Comparison of ENCODE assay signal across 12 cellular contexts in the genomic region with DNA sequence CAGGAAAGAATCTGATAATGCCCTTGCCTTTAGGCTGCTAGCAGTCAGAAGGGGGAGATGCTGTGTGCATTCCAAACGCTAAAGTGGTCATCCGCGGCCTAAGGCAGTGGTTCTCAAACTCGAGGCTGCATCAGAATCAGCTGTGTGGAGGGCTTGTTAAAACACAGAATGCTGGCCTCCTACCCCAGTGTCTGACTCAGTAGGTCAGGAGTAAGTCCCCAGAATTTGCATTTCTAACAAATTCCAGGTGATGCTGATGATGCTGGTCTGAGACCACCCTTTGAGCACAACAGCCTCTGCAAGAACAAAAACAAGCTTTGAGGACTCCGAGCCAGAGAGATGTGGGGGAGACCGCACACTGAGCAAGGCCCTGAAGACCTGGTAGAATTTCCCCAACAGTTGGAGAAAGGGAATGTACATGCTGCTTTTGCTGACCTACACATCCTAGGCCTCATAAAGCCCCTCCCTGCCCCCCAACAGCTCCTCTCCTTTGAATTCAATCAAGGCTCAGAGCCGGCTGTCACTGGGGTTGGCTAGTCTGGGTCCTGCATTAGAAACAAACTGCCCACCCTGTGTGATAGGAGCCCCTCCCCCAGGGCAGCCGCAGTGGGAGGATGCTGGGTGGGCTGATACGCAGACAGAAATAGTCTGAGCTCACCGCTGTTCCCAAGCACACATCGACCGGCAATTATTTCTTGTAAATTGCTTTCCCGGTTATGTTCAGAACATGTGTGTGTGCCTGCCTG. TPM values are rescaled to one million over a fixed set of nuclear protein-coding genes. Genes with fewer than 3 reads are reported as not detected.
DNase-seq lines count a peak whose midpoint lies in the region; ATAC-seq and TF ChIP-seq lines count a peak whose summit lies in the region.
"Had no signal": no experiment of that assay in that cellular context is flagged by ENCODE, and none has a peak within 500 bp of the region (broad histone marks: within the 10 kb centered on the region; RNA-seq: fewer than 3 reads in every experiment).

No MANE protein-coding gene starts in this region.

- DNase-seq in activated T-cell treated with anti-CD3 and anti-CD28 coated beads, Interleukin-2, amount 50 U/mL, for 72 hours, result no peak
- DNase-seq in activated T-cell treated with anti-CD3 and anti-CD28 coated beads for 4 hours, result no peak
- DNase-seq in SK-N-DZ (ENCODE audit: low spot score), result peak; percentile 28
- peak; percentile 25 for DNase-seq in glutamatergic neuron
- peak; percentile 14 for DNase-seq in stimulated activated naive CD8-positive, alpha-beta T cell treated with anti-CD3 and anti-CD28 coated beads, Interleukin-15, Interleukin-2, amounts not matched to agents 100 U/mL and 50 U/mL, for 24 hours
- no peak for DNase-seq in NCI-H1092 (lab: John Stamatoyannopoulos, UW)
- DNase-seq in Calu3, result no peak
- DNase-seq: activated effector memory CD4-positive, alpha-beta T cell treated with anti-CD3 and anti-CD28 coated beads, Interleukin-2, amount 50 U/mL, for 16 hours; DMS79; OCI-M1 had no signal

- no peaks in the 10 kb centered on the region for H3K27me3 Mint-ChIP-seq in activated T-cell treated with anti-CD3 and anti-CD28 coated beads, Interleukin-2, amount 50 U/mL, for 72 hours (ENCODE audit: low read depth)
- peaks cover 9% of the 10 kb centered on the region for H3K27me3 Mint-ChIP-seq in glutamatergic neuron (ENCODE audit: unreplicated experiment)
- no peaks in the 10 kb centered on the region for H3K27me3 Mint-ChIP-seq in Calu3 (ENCODE audit: unreplicated experiment)

- peak overlapping the region; percentile 71 for H3K4me3 Mint-ChIP-seq in activated T-cell treated with anti-CD3 and anti-CD28 coated beads, Interleukin-2, amount 50 U/mL, for 72 hours
- H3K4me3 Mint-ChIP-seq in glutamatergic neuron (ENCODE audit: unreplicated experiment) (peak overlapping the region; percentile 28), Calu3 (ENCODE audit: low read depth, unreplicated experiment) (no peak overlapping the region)

- peak overlapping the region; percentile 99 for H3K27ac Mint-ChIP-seq in activated T-cell treated with anti-CD3 and anti-CD28 coated beads, Interleukin-2, amount 50 U/mL, for 72 hours
- H3K27ac Mint-ChIP-seq in glutamatergic neuron (ENCODE audit: unreplicated experiment) (peak overlapping the region; percentile 36), Calu3 (ENCODE audit: unreplicated experiment) (no peak overlapping the region)

- ATAC-seq in activated T-cell treated with anti-CD3 and anti-CD28 coated beads, Interleukin-2, amount 50 U/mL, for 72 hours (replicated peaks in 1 of 2), result peak; percentile 3 to 7
- peak; percentile 9 for ATAC-seq in stimulated activated naive CD8-positive, alpha-beta T cell treated with anti-CD3 and anti-CD28 coated beads, Interleukin-15, Interleukin-2, amounts not matched to agents 100 U/mL and 50 U/mL, for 24 hours
- ATAC-seq in GM21367 (IDR thresholded peaks at IDR 0.05; ENCODE audit: unreplicated experiment), result no peak

- no TSS peak for BruUV-seq in Calu3 (replicated peaks; lab: Mats Ljungman, UMichigan)

- no peak for TF ChIP-seq CTCF in glutamatergic neuron (IDR thresholded peaks at IDR 0.05; ENCODE audit: partially characterized antibody, unreplicated experiment)
- no peak for TF ChIP-seq CTCF in Calu3 (IDR thresholded peaks at IDR 0.05; ENCODE audit: unreplicated experiment)

- peaks cover 0 to 1% of the 10 kb centered on the region in 2 donors for H3K9me3 Mint-ChIP-seq in activated T-cell treated with anti-CD3 and anti-CD28 coated beads, Interleukin-2, amount 50 U/mL, for 72 hours
- H3K9me3 Mint-ChIP-seq in glutamatergic neuron (ENCODE audit: unreplicated experiment) (peaks cover 3% of the 10 kb centered on the region), Calu3 (ENCODE audit: low read depth, unreplicated experiment) (no peaks in the 10 kb centered on the region)

- H3K36me3 Mint-ChIP-seq in activated T-cell treated with anti-CD3 and anti-CD28 coated beads, Interleukin-2, amount 50 U/mL, for 72 hours (ENCODE audit: insufficient read depth in 2 of 2), result peaks cover 0 to 2% of the 10 kb centered on the region in 2 donors
- no peaks in the 10 kb centered on the region for H3K36me3 Mint-ChIP-seq in glutamatergic neuron (ENCODE audit: unreplicated experiment)
- H3K36me3 Mint-ChIP-seq in Calu3 (ENCODE audit: insufficient read depth, unreplicated experiment), result no peaks in the 10 kb centered on the region

- intact Hi-C loops in Calu3 (cut with micrococcal nuclease; ENCODE audit: unreplicated experiment), result no loop called here

- CTCF ChIA-PET in Calu3 (lab: Charles Lee), result interaction anchor here (1.0 kb wide), 1 partner anchor 107 kb away, joined by 3 read pairs; the partner anchor contains the start of gene TUT4

- peaks cover 45% of the 10 kb centered on the region for H3K4me1 Mint-ChIP-seq in activated T-cell treated with anti-CD3 and anti-CD28 coated beads, Interleukin-2, amount 50 U/mL, for 72 hours (ENCODE audit: low read depth)
- peaks cover 9% of the 10 kb centered on the region for H3K4me1 Mint-ChIP-seq in glutamatergic neuron (ENCODE audit: low read depth, unreplicated experiment)
- H3K4me1 Mint-ChIP-seq in Calu3 (ENCODE audit: low read depth, unreplicated experiment), result peaks cover 11% of the 10 kb centered on the region

RNA-seq across cellular contexts. Expression of gene SHISAL2A, which starts 27.1 kb away (rescaled TPM):
- total RNA-seq in activated T-cell treated with anti-CD3 and anti-CD28 coated beads, Interleukin-2, amount 50 U/mL, for 72 hours, result 1 to 10 TPM; 9.0 to 9.2 TPM
- polyA plus RNA-seq in SK-N-DZ (2014; cell fraction: cytosol; rRNA removed), result 0.19 and 0.83 TPM in 2 replicates
- 0.15 and 0.46 TPM in 2 replicates for polyA plus RNA-seq in SK-N-DZ (2014; cell fraction: nucleus; rRNA removed)
- total RNA-seq in glutamatergic neuron (ENCODE audit: unreplicated experiment), result not detected
- total RNA-seq in Calu3 (2022), result not detected in 2 replicates
- total RNA-seq: temporal lobe had no signal

RNA-seq across cellular contexts. Expression of gene COA7, which starts 38.1 kb away (rescaled TPM):
- total RNA-seq in activated T-cell treated with anti-CD3 and anti-CD28 coated beads, Interleukin-2, amount 50 U/mL, for 72 hours, result 10 to 100 TPM; 13.8 to 20.4 TPM
- 18.9 and 19.2 TPM in 2 replicates for polyA plus RNA-seq in SK-N-DZ (2014; cell fraction: cytosol; rRNA removed)
- polyA plus RNA-seq in SK-N-DZ (2014; cell fraction: nucleus; rRNA removed), result 4.9 TPM in 2 replicates
- total RNA-seq in glutamatergic neuron (ENCODE audit: unreplicated experiment) (24.6 TPM), Calu3 (2022) (42.4 and 43.0 TPM in 2 replicates)

RNA-seq across cellular contexts. Expression of gene GPX7, which starts 57.9 kb away (rescaled TPM):
- 10 to 100 TPM; 26.3 to 27.6 TPM for total RNA-seq in activated T-cell treated with anti-CD3 and anti-CD28 coated beads, Interleukin-2, amount 50 U/mL, for 72 hours
- polyA plus RNA-seq in SK-N-DZ (2014; cell fraction: cytosol; rRNA removed), result not detected in 2 replicates
- 0.56 TPM in 1 of 2 replicates, not detected in the other for polyA plus RNA-seq in SK-N-DZ (2014; cell fraction: nucleus; rRNA removed)
- total RNA-seq in glutamatergic neuron (ENCODE audit: unreplicated experiment) (3.5 TPM), Calu3 (2022) (not detected in 2 replicates)

Comparison
In these comparisons a context has a peak if more than half of its experiments do, and no peak if none do; other contexts are left out.
1. DNase-seq: peak in SK-N-DZ (single experiment), glutamatergic neuron (single experiment) and stimulated activated naive CD8-positive, alpha-beta T cell treated with anti-CD3 and anti-CD28 coated beads, Interleukin-15, Interleukin-2, amounts not matched to agents 100 U/mL and 50 U/mL, for 24 hours (single experiment); none in activated T-cell treated with anti-CD3 and anti-CD28 coated beads, Interleukin-2, amount 50 U/mL, for 72 hours (0 of 2), activated T-cell treated with anti-CD3 and anti-CD28 coated beads for 4 hours (single experiment), NCI-H1092 (single experiment) and Calu3 (single experiment).
2. RNA of gene SHISAL2A, which starts 27.1 kb away (total RNA-seq): 9.0 to 9.2 TPM in activated T-cell treated with anti-CD3 and anti-CD28 coated beads, Interleukin-2, amount 50 U/mL, for 72 hours; not detected in glutamatergic neuron (single experiment) and not detected in Calu3; every median in the first group is over 10 times any median in the second.